ENCODE assay signal across 18 cellular contexts in the genomic region with DNA sequence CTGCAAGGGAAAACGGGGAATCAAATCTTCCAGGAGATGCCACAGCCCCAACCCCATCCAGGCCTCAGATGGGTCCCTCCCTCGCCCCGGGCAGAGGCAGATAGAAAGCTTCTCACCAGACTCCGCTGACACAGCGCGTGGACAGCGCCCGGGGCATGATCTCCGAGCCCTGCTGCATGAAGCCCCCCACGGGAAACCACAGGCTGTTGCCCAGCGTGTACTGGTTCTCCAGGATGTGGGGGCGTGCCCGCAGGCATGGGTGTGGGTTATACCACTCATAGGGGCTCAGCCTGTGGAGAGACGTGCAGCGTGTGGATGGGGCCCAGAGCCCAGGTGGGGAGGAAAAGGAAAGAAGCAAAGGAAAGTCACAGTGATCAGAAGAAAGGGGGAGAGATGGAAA. TPM values are rescaled to one million over a fixed set of nuclear protein-coding genes. Genes with fewer than 3 reads are reported as not detected.
DNase-seq lines count a peak whose midpoint lies in the region; ATAC-seq and TF ChIP-seq lines count a peak whose summit lies in the region.
"Had no signal": no experiment of that assay in that cellular context is flagged by ENCODE, and none has a peak within 500 bp of the region (broad histone marks: within the 10 kb centered on the region; RNA-seq: fewer than 3 reads in every experiment).

No MANE protein-coding gene starts in this region.

- H3K9me3 ChIP-seq in BLaER1 (no peaks in the 10 kb centered on the region), DND-41 (ENCODE audit: insufficient read depth, low read length, severe bottlenecking) (no peaks in the 10 kb centered on the region), SJCRH30 (replicated peaks) (no peaks in the 10 kb centered on the region), mucosa of descending colon (no peaks in the 10 kb centered on the region)
- H3K9me3 ChIP-seq: BE2C had no signal

- H3K27me3 ChIP-seq in BLaER1 (no peaks in the 10 kb centered on the region), DND-41 (ENCODE audit: insufficient read depth, low read length, poor library complexity) (no peaks in the 10 kb centered on the region), SJCRH30 (no peaks in the 10 kb centered on the region)
- H3K27me3 ChIP-seq: BE2C had no signal

- no peak overlapping the region for H3K4me3 Mint-ChIP-seq in memory B cell
- H3K4me3 Mint-ChIP-seq: CD14-positive monocyte; CD4-positive, alpha-beta memory T cell; GM23338 had no signal

- H3K27ac ChIP-seq in BLaER1 (0 out of 2 replicates have a peak overlapping the region, but pooled peaks have one; percentile 40), DND-41 (ENCODE audit: low read length) (peak overlapping the region; percentile 6; the same call in 1 of the 2 replicates), SJCRH30 (no peak overlapping the region)
- H3K27ac ChIP-seq: KMS-11 had no signal

- ATAC-seq in DND-41 (ENCODE audit: insufficient read depth, low read depth) (peak; percentile 87), memory B cell (ENCODE audit: low read depth) (no peak), mucosa of descending colon (no peak)
- ATAC-seq: GM23338 had no signal

- intact Hi-C loops in mucosa of descending colon (cut with DNase I, micrococcal nuclease) = no loop called here

- no peaks in the 10 kb centered on the region for H3K79me2 ChIP-seq in DND-41 (ENCODE audit: insufficient read depth, low read length)

- peaks cover 93% of the 10 kb centered on the region for H3K36me3 ChIP-seq in BLaER1
- H3K36me3 ChIP-seq in DND-41 (ENCODE audit: insufficient read depth, low read length) = no peaks in the 10 kb centered on the region
- no peaks in the 10 kb centered on the region for H3K36me3 ChIP-seq in SJCRH30
- no peaks in the 10 kb centered on the region for H3K36me3 ChIP-seq in mucosa of descending colon (ENCODE audit: low read depth)
- H3K36me3 ChIP-seq: BE2C had no signal

- H3K4me1 ChIP-seq in BLaER1 (peaks cover 42% of the 10 kb centered on the region), DND-41 (ENCODE audit: insufficient read depth, low read length) (peaks cover 24% of the 10 kb centered on the region), SJCRH30 (no peaks in the 10 kb centered on the region), mucosa of descending colon (ENCODE audit: low read depth) (no peaks in the 10 kb centered on the region)
- H3K4me1 ChIP-seq: BE2C had no signal

- H3K9ac ChIP-seq in BLaER1 = peak overlapping the region; percentile 38; the same call in 1 of the 2 replicates
- H3K9ac ChIP-seq in DND-41 (ENCODE audit: low read depth, low read length) = 0 out of 2 replicates have a peak overlapping the region, but pooled peaks have one; percentile 14
- H3K9ac ChIP-seq: KMS-11 had no signal

- TF ChIP-seq CTCF in DND-41 (IDR thresholded peaks at IDR 0.05; ENCODE audit: borderline replicate concordance, extremely low read depth, low read length, poor library complexity, severe bottlenecking) = no peak
- TF ChIP-seq CTCF in mucosa of descending colon (IDR thresholded peaks at IDR 0.05) = no peak

- H3K27me3 Mint-ChIP-seq in memory B cell = peaks cover 24% of the 10 kb centered on the region

- H3K9me3 Mint-ChIP-seq in memory B cell = no peaks in the 10 kb centered on the region
- H3K9me3 Mint-ChIP-seq: CD4-positive, alpha-beta memory T cell; GM23338 had no signal

- no peaks in the 10 kb centered on the region for H3K36me3 Mint-ChIP-seq in memory B cell
- H3K36me3 Mint-ChIP-seq: CD14-positive monocyte; CD4-positive, alpha-beta memory T cell had no signal

- peak overlapping the region; percentile 28 for H3K27ac Mint-ChIP-seq in memory B cell
- H3K27ac Mint-ChIP-seq: CD14-positive monocyte, GM23338 had no signal

- in situ Hi-C loops in ACHN (cut with HindIII; ENCODE audit: low pct_ligation_motif_present, low pct_unique_long_range_greater_than_20kb, low sequenced_read_pairs) = no loop called here

- H3K4me2 ChIP-seq in BLaER1 = peak overlapping the region; percentile 42
- no peak overlapping the region for H3K4me2 ChIP-seq in DND-41 (ENCODE audit: insufficient read depth, low read length)
- H3K4me2 ChIP-seq: GM23338, KMS-11 had no signal

- H3K4me1 Mint-ChIP-seq in memory B cell = no peaks in the 10 kb centered on the region
- H3K4me1 Mint-ChIP-seq: CD14-positive monocyte had no signal

- H4K20me1 ChIP-seq in BLaER1 (peaks cover 26% of the 10 kb centered on the region), DND-41 (ENCODE audit: insufficient read depth, low read length) (no peaks in the 10 kb centered on the region)

- H2AFZ ChIP-seq in DND-41 (ENCODE audit: low read depth, low read length) = no peak overlapping the region
- H2AFZ ChIP-seq: GM23338 had no signal

- DNase-seq in DND-41 (peak; percentile 68), memory B cell (ENCODE audit: low spot score in 2 of 2) (no peak), ACHN (no peak), SJCRH30 (no peak), mucosa of descending colon (no peak), COLO829 (ENCODE audit: low spot score) (no peak)
- DNase-seq in Jurkat, Clone E6-1 (ENCODE audit: low read depth, low spot score) = peak; percentile 17
- DNase-seq: BE2C; Calu3; CD4-positive, alpha-beta memory T cell; DMS79 treated with DMSO at 0.1 percent for 48 hours; EL; H7 had no signal

- H3K4me3 ChIP-seq in BLaER1 (no peak overlapping the region), DND-41 (ENCODE audit: low read depth in 1 of 2, low read length in 2 of 2) (no peak overlapping the region), SJCRH30 (no peak overlapping the region), mucosa of descending colon (no peak overlapping the region)
- H3K4me3 ChIP-seq in Jurkat, Clone E6-1 (ENCODE audit: low read length) = no peak overlapping the region
- H3K4me3 ChIP-seq: GM23338 had no signal

RNA-seq across cellular contexts. Expression of gene ATP1A3, which starts 27.2 kb away (rescaled TPM):
- polyA plus RNA-seq in Jurkat, Clone E6-1 (2012; ENCODE audit: insufficient read depth, insufficient read length) = 48.9 TPM
- 11.2 and 12.1 TPM in 2 replicates for total RNA-seq in SJCRH30 (2014; rRNA removed; shearing (Covaris generic))
- 1 to 10 TPM in 1 of 3 donors, not detected in 2; 8.3 TPM for total RNA-seq in mucosa of descending colon

RNA-seq across cellular contexts. Expression of gene GRIK5, which starts 48.8 kb away (rescaled TPM):
- 0.80 TPM for polyA plus RNA-seq in Jurkat, Clone E6-1 (2012; ENCODE audit: insufficient read depth, insufficient read length)
- 10.3 and 10.5 TPM in 2 replicates for total RNA-seq in SJCRH30 (2014; rRNA removed; shearing (Covaris generic))
- total RNA-seq in mucosa of descending colon = 10 to 100 TPM in 1 of 3 donors, 1 to 10 TPM in 1, under 1 TPM in 1; 0.67 to 25.8 (median 2.0) TPM
- total RNA-seq: HT-29 had no signal
- polyA plus RNA-seq: CD4-positive, alpha-beta memory T cell had no signal

RNA-seq across cellular contexts. Expression of gene ZNF574, which starts 54.8 kb away (rescaled TPM):
- 15.0 TPM for polyA plus RNA-seq in Jurkat, Clone E6-1 (2012; ENCODE audit: insufficient read depth, insufficient read length)
- total RNA-seq in SJCRH30 (2014; rRNA removed; shearing (Covaris generic)) = 31.1 and 31.5 TPM in 2 replicates
- total RNA-seq in mucosa of descending colon = 10 to 100 TPM; 11.2 to 17.5 (median 17.0) TPM

Comparison
In these comparisons a context has a peak if more than half of its experiments do, and no peak if none do; other contexts are left out.
1. DNase-seq: peak in DND-41 (single experiment) and Jurkat, Clone E6-1 (single experiment); none in memory B cell (0 of 2), ACHN (single experiment), SJCRH30 (0 of 2), mucosa of descending colon (0 of 3) and COLO829 (single experiment).